16 cellular contexts compared by ENCODE assay signal in genomic region chr2:99692785-99693184, GRCh38.
DNase-seq lines count a peak whose midpoint lies in the region; ATAC-seq and TF ChIP-seq lines count a peak whose summit lies in the region.
"Had no signal": no experiment of that assay in that cellular context is flagged by ENCODE, and none has a peak within 500 bp of the region (broad histone marks: within the 10 kb centered on the region; RNA-seq: fewer than 3 reads in every experiment).

No MANE protein-coding gene starts in this region.

- ATAC-seq in HG03095 (IDR thresholded peaks at IDR 0.05; ENCODE audit: unreplicated experiment): no peak
- ATAC-seq in activated T-cell treated with anti-CD3 and anti-CD28 coated beads, Interleukin-2, amount 50 U/mL, for 72 hours (replicated peaks in 1 of 2): no peak

- H3K27me3 Mint-ChIP-seq in CD8-positive, alpha-beta memory T cell: no peaks in the 10 kb centered on the region
- no peaks in the 10 kb centered on the region for H3K27me3 Mint-ChIP-seq in activated T-cell treated with anti-CD3 and anti-CD28 coated beads, Interleukin-2, amount 50 U/mL, for 72 hours (ENCODE audit: low read depth)

- H3K36me3 Mint-ChIP-seq in CD8-positive, alpha-beta memory T cell: no peaks in the 10 kb centered on the region
- no peaks in the 10 kb centered on the region for H3K36me3 Mint-ChIP-seq in activated T-cell treated with anti-CD3 and anti-CD28 coated beads, Interleukin-2, amount 50 U/mL, for 72 hours (ENCODE audit: insufficient read depth in 2 of 2)

- H2AFZ ChIP-seq in OCI-LY7 (ENCODE audit: low read length): no peak overlapping the region

- peak; percentile 19 for TF ChIP-seq CTCF in C4-2B (conservative IDR thresholded peaks at IDR 0.05)
- TF ChIP-seq CTCF in GM13977 (IDR thresholded peaks at IDR 0.05; ENCODE audit: extremely low read depth, insufficient read depth, missing control alignments): peak; percentile 6
- peak; percentile 71 for TF ChIP-seq CTCF in OCI-LY7 (conservative IDR thresholded peaks at IDR 0.05; ENCODE audit: low read length)

- H3K27ac ChIP-seq in C4-2B (no peak overlapping the region), OCI-LY7 (ENCODE audit: low read depth, low read length, poor library complexity, severe bottlenecking) (no peak overlapping the region)
- H3K27ac ChIP-seq in CD8-positive, alpha-beta memory T cell (ENCODE audit: low read depth, low read length): no peak overlapping the region
- H3K27ac ChIP-seq: prostate gland had no signal

- no peak overlapping the region for H3K4me3 Mint-ChIP-seq in CD8-positive, alpha-beta memory T cell
- no peak overlapping the region for H3K4me3 Mint-ChIP-seq in activated T-cell treated with anti-CD3 and anti-CD28 coated beads, Interleukin-2, amount 50 U/mL, for 72 hours

- BruUV-seq in OCI-LY7 (replicated peaks; lab: Mats Ljungman, UMichigan): no TSS peak

- H3K9me3 ChIP-seq in OCI-LY7 (ENCODE audit: low read length): no peaks in the 10 kb centered on the region
- H3K9me3 ChIP-seq in CD8-positive, alpha-beta memory T cell (ENCODE audit: low read length): no peaks in the 10 kb centered on the region
- H3K9me3 ChIP-seq: mucosa of descending colon, prostate gland had no signal

- CTCF ChIA-PET in OCI-LY7 (lab: Charles Lee; ENCODE audit: unreplicated experiment): no interaction called here
- CTCF ChIA-PET in CD8-positive, alpha-beta memory T cell (lab: Charles Lee): no interaction called here

- no peaks in the 10 kb centered on the region for H3K9me2 ChIP-seq in OCI-LY7 (ENCODE audit: insufficient read depth, low read length)

- H3K27me3 ChIP-seq in CD8-positive, alpha-beta memory T cell (ENCODE audit: insufficient read depth, low read length, poor library complexity, severe bottlenecking): no peaks in the 10 kb centered on the region

- H3K79me2 ChIP-seq in OCI-LY7 (ENCODE audit: insufficient read depth, low read depth, low read length): no peaks in the 10 kb centered on the region

- no peaks in the 10 kb centered on the region for H4K20me1 ChIP-seq in OCI-LY7 (ENCODE audit: insufficient read depth, low read length)

- DNase-seq in GM13977 (ENCODE audit: low spot score) (no peak), OCI-LY7 (ENCODE audit: low spot score) (peak; percentile 40), iPS-NIHi11 (ENCODE audit: low spot score) (peak; percentile 35), mucosa of gallbladder (ENCODE audit: low spot score) (no peak)
- no peak for DNase-seq in CD8-positive, alpha-beta memory T cell
- DNase-seq in activated T-cell treated with anti-CD3 and anti-CD28 coated beads, Interleukin-2, amount 50 U/mL, for 72 hours: no peak
- DNase-seq: AML-193, amniotic stem cell, DND-41, head of caudate nucleus, kidney glomerular epithelial cell, mucosa of descending colon had no signal

- POLR2A ChIA-PET in OCI-LY7 (lab: Charles Lee): no interaction called here
- POLR2A ChIA-PET in CD8-positive, alpha-beta memory T cell (lab: Charles Lee): no interaction called here

- no peaks in the 10 kb centered on the region for H3K9me3 Mint-ChIP-seq in CD8-positive, alpha-beta memory T cell
- H3K9me3 Mint-ChIP-seq in activated T-cell treated with anti-CD3 and anti-CD28 coated beads, Interleukin-2, amount 50 U/mL, for 72 hours: no peaks in the 10 kb centered on the region
- H3K9me3 Mint-ChIP-seq: activated T-helper 2 cell treated with anti-CD3 and anti-CD28 coated beads, Interferon-gamma antibody, Interleukin-2, Interleukin-4, amounts not matched to agents 10 μg/mL and 5 μg/mL and 100 μg/mL, durations not matched to agents 14 hours and 24 hours and 36 hours had no signal

- no peak overlapping the region for H3K4me3 ChIP-seq in OCI-LY7 (ENCODE audit: low read depth, low read length, poor library complexity, severe bottlenecking)
- H3K4me3 ChIP-seq in CD8-positive, alpha-beta memory T cell (ENCODE audit: low read length): no peak overlapping the region
- H3K4me3 ChIP-seq: mucosa of descending colon, prostate gland had no signal

- in situ Hi-C loops in GM13977 (cut with MboI; ENCODE audit: low pct_unique_long_range_greater_than_20kb, low sequenced_read_pairs, unreplicated experiment): no loop called here

- no peak overlapping the region for H3K27ac Mint-ChIP-seq in CD8-positive, alpha-beta memory T cell
- H3K27ac Mint-ChIP-seq in activated T-cell treated with anti-CD3 and anti-CD28 coated beads, Interleukin-2, amount 50 U/mL, for 72 hours: no peak overlapping the region
- H3K27ac Mint-ChIP-seq: activated T-helper 2 cell treated with anti-CD3 and anti-CD28 coated beads, Interferon-gamma antibody, Interleukin-2, Interleukin-4, amounts not matched to agents 10 μg/mL and 5 μg/mL and 100 μg/mL, durations not matched to agents 14 hours and 24 hours and 36 hours had no signal

- no peaks in the 10 kb centered on the region for H3K36me3 ChIP-seq in OCI-LY7 (ENCODE audit: insufficient read depth, low read length)
- no peaks in the 10 kb centered on the region for H3K36me3 ChIP-seq in CD8-positive, alpha-beta memory T cell (ENCODE audit: insufficient read depth, low read length)
- H3K36me3 ChIP-seq: prostate gland had no signal

- H3K4me1 Mint-ChIP-seq in CD8-positive, alpha-beta memory T cell: no peaks in the 10 kb centered on the region
- no peaks in the 10 kb centered on the region for H3K4me1 Mint-ChIP-seq in activated T-cell treated with anti-CD3 and anti-CD28 coated beads, Interleukin-2, amount 50 U/mL, for 72 hours (ENCODE audit: low read depth)

- peaks cover 7% of the 10 kb centered on the region for H3K4me1 ChIP-seq in OCI-LY7 (ENCODE audit: insufficient read depth, low read length, poor library complexity, severe bottlenecking)
- H3K4me1 ChIP-seq in CD8-positive, alpha-beta memory T cell (ENCODE audit: insufficient read depth, low read length): no peaks in the 10 kb centered on the region
- H3K4me1 ChIP-seq: prostate gland had no signal

- intact Hi-C loops in OCI-LY7 (cut with micrococcal nuclease; ENCODE audit: unreplicated experiment): no loop called here

- no peak overlapping the region for H3K4me2 ChIP-seq in OCI-LY7 (ENCODE audit: low read length)

Comparison
In these comparisons a context has a peak if more than half of its experiments do, and no peak if none do; other contexts are left out.
1. CTCF ChIP-seq: peak in every context shown above with its lines; median percentile 71 in OCI-LY7; 19 in C4-2B; 6 in GM13977.
2. DNase-seq: peak in OCI-LY7 (single experiment) and iPS-NIHi11 (single experiment); none in GM13977 (single experiment), mucosa of gallbladder (single experiment), CD8-positive, alpha-beta memory T cell (0 of 5) and activated T-cell treated with anti-CD3 and anti-CD28 coated beads, Interleukin-2, amount 50 U/mL, for 72 hours (0 of 2).